ENCODE assay signal across 26 cellular contexts in the genomic region with DNA sequence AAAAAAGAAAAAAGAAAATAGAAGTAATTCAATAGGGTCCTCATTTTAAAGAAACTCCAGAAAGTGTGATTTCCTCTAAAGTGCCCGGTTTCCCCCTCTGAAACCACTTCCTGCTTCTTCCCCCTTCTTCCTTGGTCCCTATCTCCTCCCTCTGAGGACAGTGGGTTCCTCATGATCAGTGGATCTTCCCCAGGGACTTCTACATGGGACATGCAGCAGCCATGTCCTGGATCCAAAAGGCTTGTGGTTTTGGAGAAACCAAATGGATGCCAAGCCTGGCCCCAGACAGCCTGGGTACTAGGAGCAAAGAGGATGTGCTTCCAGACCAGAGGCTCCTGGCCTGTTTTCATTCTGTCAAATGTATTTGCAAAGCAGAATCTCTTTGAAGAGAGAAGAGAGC. TPM values are rescaled to one million over a fixed set of nuclear protein-coding genes. Genes with fewer than 3 reads are reported as not detected.
A peak's percentile ranks its signal among the peaks of the same experiment; 100 is the strongest.
DNase-seq lines count a peak whose midpoint lies in the region; FAIRE-seq and TF ChIP-seq lines count a peak whose summit lies in the region.
"Had no signal": no experiment of that assay in that cellular context is flagged by ENCODE, and none has a peak within 500 bp of the region (broad histone marks: within the 10 kb centered on the region; RNA-seq: fewer than 3 reads in every experiment).

No MANE protein-coding gene starts in this region.

- peak overlapping the region; percentile 28 for H3K27ac Mint-ChIP-seq in T-helper 1 cell treated with Interleukin-12 subunit alpha and Interleukin-12 subunit beta and Interleukin-4 antibody, amounts not matched to agents 30 μg/mL and 1 μg/mL, for 36 hours
- H3K27ac Mint-ChIP-seq in endodermal cell: peak overlapping the region; percentile 17

- no peaks in the 10 kb centered on the region for H4K20me1 ChIP-seq in osteoblast (ENCODE audit: insufficient read depth, low read length)

- in situ Hi-C loops in KBM-7 (cut with MboI; ENCODE audit: low pct_unique_long_range_greater_than_20kb, low sequenced_read_pairs): no loop called here

- no peak overlapping the region for H3K4me2 ChIP-seq in osteoblast (ENCODE audit: insufficient read depth, low read length)

- H3K9me3 ChIP-seq in endodermal cell (ENCODE audit: control insufficient read depth, low read length): peaks cover 6% of the 10 kb centered on the region
- no peaks in the 10 kb centered on the region for H3K9me3 ChIP-seq in osteoblast (ENCODE audit: low read depth, low read length)
- H3K9me3 ChIP-seq: pancreas, sigmoid colon, stomach, upper lobe of left lung had no signal

- H3K4me3 ChIP-seq in endodermal cell (ENCODE audit: low read length) (no peak overlapping the region), osteoblast (ENCODE audit: insufficient read depth, low read length) (no peak overlapping the region)
- H3K4me3 ChIP-seq: pancreas, sigmoid colon, stomach, upper lobe of left lung had no signal

- H3K4me1 Mint-ChIP-seq in T-helper 1 cell treated with Interleukin-12 subunit alpha and Interleukin-12 subunit beta and Interleukin-4 antibody, amounts not matched to agents 30 μg/mL and 1 μg/mL, for 36 hours (ENCODE audit: low read depth): peaks cover 10% of the 10 kb centered on the region
- H3K4me1 Mint-ChIP-seq in endodermal cell: peaks cover 55% of the 10 kb centered on the region

- H3K36me3 ChIP-seq in endodermal cell (ENCODE audit: control insufficient read depth, insufficient read depth, low read length) (no peaks in the 10 kb centered on the region), osteoblast (ENCODE audit: insufficient read depth, low read length) (no peaks in the 10 kb centered on the region)
- H3K36me3 ChIP-seq: pancreas, sigmoid colon, stomach had no signal

- H3K9ac ChIP-seq in endodermal cell (ENCODE audit: extremely low read depth, low read length, poor library complexity, severe bottlenecking): no peak overlapping the region

- no peak for TF ChIP-seq CTCF in endodermal cell (conservative IDR thresholded peaks at IDR 0.05)
- no peak for TF ChIP-seq CTCF in osteoblast (IDR thresholded peaks at IDR 0.05; ENCODE audit: extremely low read depth, low read depth, low read length)

- no peaks in the 10 kb centered on the region for H3K79me2 ChIP-seq in osteoblast (ENCODE audit: insufficient read depth, low read length)

- no peaks in the 10 kb centered on the region for H3K27me3 ChIP-seq in endodermal cell (ENCODE audit: control insufficient read depth, insufficient read depth, low read length, poor library complexity, severe bottlenecking)
- no peaks in the 10 kb centered on the region for H3K27me3 ChIP-seq in osteoblast (ENCODE audit: insufficient read depth, low read length)
- H3K27me3 ChIP-seq: pancreas, sigmoid colon, stomach, upper lobe of left lung had no signal

- no peaks in the 10 kb centered on the region for H3K9me3 Mint-ChIP-seq in T-helper 1 cell treated with Interleukin-12 subunit alpha and Interleukin-12 subunit beta and Interleukin-4 antibody, amounts not matched to agents 30 μg/mL and 1 μg/mL, for 36 hours
- H3K9me3 Mint-ChIP-seq in endodermal cell: no peaks in the 10 kb centered on the region
- H3K9me3 Mint-ChIP-seq: effector memory CD8-positive, alpha-beta T cell had no signal

- no peak overlapping the region for H3K27ac ChIP-seq in endodermal cell (ENCODE audit: low read depth, low read length)
- no peak overlapping the region for H3K27ac ChIP-seq in osteoblast (ENCODE audit: low read depth, low read length)
- H3K27ac ChIP-seq: pancreas, sigmoid colon, stomach had no signal

- peaks cover 3% of the 10 kb centered on the region for H3K27me3 Mint-ChIP-seq in T-helper 1 cell treated with Interleukin-12 subunit alpha and Interleukin-12 subunit beta and Interleukin-4 antibody, amounts not matched to agents 30 μg/mL and 1 μg/mL, for 36 hours (ENCODE audit: low read depth)
- no peaks in the 10 kb centered on the region for H3K27me3 Mint-ChIP-seq in endodermal cell (ENCODE audit: insufficient read depth)
- H3K27me3 Mint-ChIP-seq: effector memory CD8-positive, alpha-beta T cell had no signal

- 89 to 100% methylated on average over 1 of the region's 1 CpG for WGBS in endodermal cell (ENCODE audit: insufficient coverage in 1 of 2, insufficient read length in 1 of 2), 2 experiments

- DNase-seq in T-helper 1 cell (no peak), KBM-7 (peak; percentile 69), endodermal cell (no peak), osteoblast (ENCODE audit: insufficient read length, low spot score, missing footprints) (no peak), GM19239 (ENCODE audit: insufficient read length, low spot score) (no peak), NCI-H2081 (lab: John Stamatoyannopoulos, UW) (no peak), SHP77 treated with DMSO at 0.1 percent for 48 hours (lab: John Stamatoyannopoulos, UW) (no peak)
- DNase-seq: activated CD4-positive, alpha-beta T cell treated with anti-CD3 and anti-CD28 coated beads, Interleukin-2, amount 50 U/mL, for 4 hours; activated naive CD4-positive, alpha-beta T cell; effector memory CD8-positive, alpha-beta T cell; HCEC 1CT; head of caudate nucleus; MM.1S; NCI-H1930; NCI-H446; pancreas; sigmoid colon; stimulated activated CD4-positive, alpha-beta T cell treated with anti-CD3 and anti-CD28 coated beads, Interleukin-1b, Interleukin-23, amount 100 ng/mL, for 48 hours; stomach; SW 1271; upper lobe of left lung had no signal

- peak overlapping the region; percentile 62 for H2AFZ ChIP-seq in osteoblast (ENCODE audit: low read length)

- H3K36me3 Mint-ChIP-seq in T-helper 1 cell treated with Interleukin-12 subunit alpha and Interleukin-12 subunit beta and Interleukin-4 antibody, amounts not matched to agents 30 μg/mL and 1 μg/mL, for 36 hours (ENCODE audit: low read depth): no peaks in the 10 kb centered on the region
- H3K36me3 Mint-ChIP-seq in endodermal cell (ENCODE audit: low read depth): no peaks in the 10 kb centered on the region
- H3K36me3 Mint-ChIP-seq: CD14-positive monocyte had no signal

- no peak for FAIRE-seq in GM19239 (lab: Jason Lieb, UNC)
- FAIRE-seq: A204.1, astrocyte, GM12891, pancreas had no signal

- no peak overlapping the region for H3K4me3 Mint-ChIP-seq in T-helper 1 cell treated with Interleukin-12 subunit alpha and Interleukin-12 subunit beta and Interleukin-4 antibody, amounts not matched to agents 30 μg/mL and 1 μg/mL, for 36 hours
- no peak overlapping the region for H3K4me3 Mint-ChIP-seq in endodermal cell
- H3K4me3 Mint-ChIP-seq: CD14-positive monocyte; effector memory CD8-positive, alpha-beta T cell had no signal

- peaks cover 19% of the 10 kb centered on the region for H3K4me1 ChIP-seq in endodermal cell (ENCODE audit: control insufficient read depth, insufficient read depth, low read length)
- H3K4me1 ChIP-seq in osteoblast (ENCODE audit: insufficient read depth, low read length): no peaks in the 10 kb centered on the region
- H3K4me1 ChIP-seq: pancreas, sigmoid colon had no signal

RNA-seq across cellular contexts. Expression of gene SMAD6, which starts 26.6 kb away (rescaled TPM):
- total RNA-seq in endodermal cell (100 to 1,000 TPM; 190 to 213 TPM), osteoblast (28.9 and 31.8 TPM in 2 replicates)
- polyA plus RNA-seq in endodermal cell (2013, experiment 1 of 2): 16.0 TPM
- 17.3 TPM for polyA plus RNA-seq in endodermal cell (2013, experiment 2 of 2)
- polyA plus RNA-seq: CD14-positive monocyte had no signal
